Comparison of ENCODE assay signal across 11 cellular contexts in genomic region chr6:116405663-116406329, GRCh38. TPM values are rescaled to one million over a fixed set of nuclear protein-coding genes. Genes with fewer than 3 reads are reported as not detected.
DNase-seq lines count a peak whose midpoint lies in the region; TF ChIP-seq lines count a peak whose summit lies in the region.
"Had no signal": no experiment of that assay in that cellular context is flagged by ENCODE, and none has a peak within 500 bp of the region (broad histone marks: within the 10 kb centered on the region; RNA-seq: fewer than 3 reads in every experiment).

No MANE protein-coding gene starts in this region.

- no peaks in the 10 kb centered on the region for H3K9me3 Mint-ChIP-seq in nephron
- no peaks in the 10 kb centered on the region for H3K9me3 Mint-ChIP-seq in activated naive CD4-positive, alpha-beta T cell treated with anti-CD3 and anti-CD28 coated beads, Interleukin-2, amount 10 ng/mL, durations not matched to agents 7 days and 5 days
- no peaks in the 10 kb centered on the region for H3K9me3 Mint-ChIP-seq in activated T-cell treated with anti-CD3 and anti-CD28 coated beads, Interleukin-2, amount 50 U/mL, for 24 hours

- H3K27ac ChIP-seq in caudate nucleus (ENCODE audit: low read depth, low read length), result peak overlapping the region; percentile 46

- CTCF ChIA-PET in activated naive CD4-positive, alpha-beta T cell treated with anti-CD3 and anti-CD28 coated beads, Interleukin-2, amount 10 ng/mL, durations not matched to agents 7 days and 5 days (lab: Charles Lee), result no interaction called here

- peak; percentile 79 for DNase-seq in Daoy (ENCODE audit: low read depth)
- peak; percentile 44 for DNase-seq in HPDE6-E6E7 (ENCODE audit: extremely low spot score)
- peak in 5 of 61 donors; percentile 1 to 41 (median 31) for DNase-seq in caudate nucleus (lab: John Stamatoyannopoulos, UW)
- DNase-seq in activated naive CD4-positive, alpha-beta T cell treated with anti-CD3 and anti-CD28 coated beads, Interleukin-2, amount 10 ng/mL, durations not matched to agents 7 days and 5 days, result no peak
- DNase-seq in activated T-cell treated with anti-CD3 and anti-CD28 coated beads, Interleukin-2, amount 50 U/mL, for 24 hours, result no peak
- DNase-seq in AML-193 (lab: John Stamatoyannopoulos, UW), result no peak
- DNase-seq in SHP77 treated with DMSO at 0.1 percent for 48 hours (lab: John Stamatoyannopoulos, UW), result no peak
- DNase-seq: activated naive CD4-positive, alpha-beta T cell; DND-41; stimulated activated CD4-positive, alpha-beta T cell treated with anti-CD3 and anti-CD28 coated beads, Interleukin-15, amount 100 ng/mL, for 24 hours had no signal

- peak overlapping the region; percentile 48 to 63 (median 52) for H3K4me3 Mint-ChIP-seq in nephron
- no peak overlapping the region for H3K4me3 Mint-ChIP-seq in activated naive CD4-positive, alpha-beta T cell treated with anti-CD3 and anti-CD28 coated beads, Interleukin-2, amount 10 ng/mL, durations not matched to agents 7 days and 5 days
- H3K4me3 Mint-ChIP-seq in activated T-cell treated with anti-CD3 and anti-CD28 coated beads, Interleukin-2, amount 50 U/mL, for 24 hours, result no peak overlapping the region

- H3K27ac Mint-ChIP-seq in nephron, result peak overlapping the region; percentile 57 to 98 (median 78)
- H3K27ac Mint-ChIP-seq in activated naive CD4-positive, alpha-beta T cell treated with anti-CD3 and anti-CD28 coated beads, Interleukin-2, amount 10 ng/mL, durations not matched to agents 7 days and 5 days, result no peak overlapping the region
- no peak overlapping the region for H3K27ac Mint-ChIP-seq in activated T-cell treated with anti-CD3 and anti-CD28 coated beads, Interleukin-2, amount 50 U/mL, for 24 hours

- peaks cover 60% of the 10 kb centered on the region for H3K4me1 Mint-ChIP-seq in nephron
- H3K4me1 Mint-ChIP-seq in activated naive CD4-positive, alpha-beta T cell treated with anti-CD3 and anti-CD28 coated beads, Interleukin-2, amount 10 ng/mL, durations not matched to agents 7 days and 5 days, result no peaks in the 10 kb centered on the region
- peaks cover 6% of the 10 kb centered on the region for H3K4me1 Mint-ChIP-seq in activated T-cell treated with anti-CD3 and anti-CD28 coated beads, Interleukin-2, amount 50 U/mL, for 24 hours (ENCODE audit: low read depth)

- H3K27me3 Mint-ChIP-seq in nephron (ENCODE audit: low read depth), result no peaks in the 10 kb centered on the region
- H3K27me3 Mint-ChIP-seq in activated naive CD4-positive, alpha-beta T cell treated with anti-CD3 and anti-CD28 coated beads, Interleukin-2, amount 10 ng/mL, durations not matched to agents 7 days and 5 days, result peaks cover 15% of the 10 kb centered on the region
- no peaks in the 10 kb centered on the region for H3K27me3 Mint-ChIP-seq in activated T-cell treated with anti-CD3 and anti-CD28 coated beads, Interleukin-2, amount 50 U/mL, for 24 hours

- TF ChIP-seq CTCF in nephron (IDR thresholded peaks at IDR 0.05; ENCODE audit: unreplicated experiment in 3 of 3), result no peak

- peaks cover 10% of the 10 kb centered on the region for H3K36me3 Mint-ChIP-seq in nephron (ENCODE audit: low read depth)
- H3K36me3 Mint-ChIP-seq in activated naive CD4-positive, alpha-beta T cell treated with anti-CD3 and anti-CD28 coated beads, Interleukin-2, amount 10 ng/mL, durations not matched to agents 7 days and 5 days, result no peaks in the 10 kb centered on the region
- H3K36me3 Mint-ChIP-seq in activated T-cell treated with anti-CD3 and anti-CD28 coated beads, Interleukin-2, amount 50 U/mL, for 24 hours (ENCODE audit: low read depth), result no peaks in the 10 kb centered on the region

RNA-seq across cellular contexts. Expression of gene DSE, which starts 35.0 kb away (rescaled TPM):
- total RNA-seq in Daoy (2014; rRNA removed; shearing (Covaris generic)), result 29.5 and 42.6 TPM in 2 replicates

RNA-seq across cellular contexts. Expression of gene CALHM6, which starts 55.4 kb away (rescaled TPM):
- total RNA-seq in Daoy (2014; rRNA removed; shearing (Covaris generic)), result 6.0 and 11.7 TPM in 2 replicates

Comparison
In these comparisons a context has a peak if more than half of its experiments do, and no peak if none do; other contexts are left out.
1. DNase-seq: peak in Daoy (single experiment) and HPDE6-E6E7 (single experiment); none in activated naive CD4-positive, alpha-beta T cell treated with anti-CD3 and anti-CD28 coated beads, Interleukin-2, amount 10 ng/mL, durations not matched to agents 7 days and 5 days (single experiment), activated T-cell treated with anti-CD3 and anti-CD28 coated beads, Interleukin-2, amount 50 U/mL, for 24 hours (single experiment), AML-193 (0 of 2) and SHP77 treated with DMSO at 0.1 percent for 48 hours (single experiment).
2. H3K27ac Mint-ChIP-seq: peak in nephron (3 of 3); none in activated naive CD4-positive, alpha-beta T cell treated with anti-CD3 and anti-CD28 coated beads, Interleukin-2, amount 10 ng/mL, durations not matched to agents 7 days and 5 days (single experiment) and activated T-cell treated with anti-CD3 and anti-CD28 coated beads, Interleukin-2, amount 50 U/mL, for 24 hours (single experiment).
3. H3K4me3 Mint-ChIP-seq: peak in nephron (3 of 3); none in activated naive CD4-positive, alpha-beta T cell treated with anti-CD3 and anti-CD28 coated beads, Interleukin-2, amount 10 ng/mL, durations not matched to agents 7 days and 5 days (single experiment) and activated T-cell treated with anti-CD3 and anti-CD28 coated beads, Interleukin-2, amount 50 U/mL, for 24 hours (single experiment).